ENCODE assay signal across 1 cellular context in the genomic region with DNA sequence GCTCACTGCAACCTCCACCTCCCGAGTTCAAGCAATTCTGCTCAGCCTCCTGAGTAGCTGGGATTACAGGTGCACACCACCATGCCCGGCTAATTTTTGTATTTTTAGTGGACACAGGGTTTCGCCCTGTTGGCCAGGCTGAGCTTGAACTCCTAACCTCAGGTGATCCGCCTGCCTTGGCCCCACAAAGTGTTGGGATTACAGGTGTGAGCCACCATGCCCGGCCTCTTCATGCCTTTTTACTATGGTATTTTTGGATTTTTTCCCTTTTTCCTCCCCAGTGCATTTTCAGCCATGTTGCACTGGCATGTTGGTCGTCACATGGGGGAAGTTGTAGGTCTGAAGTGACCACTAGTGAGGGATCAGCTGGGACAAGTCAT.
TF ChIP-seq lines count a peak whose summit lies in the region.

No MANE protein-coding gene starts in this region.

TF ChIP-seq in PFSK-1, 5 proteins besides CTCF, POLR2A, EP300 and RAD21:
- TF ChIP-seq POLR2AphosphoS5 (IDR thresholded peaks at IDR 0.05; ENCODE audit: low read depth, low read length) = peak; percentile 1; the same call in 1 of the 2 replicates
